ENCODE assay signal across 12 cellular contexts in the genomic region with DNA sequence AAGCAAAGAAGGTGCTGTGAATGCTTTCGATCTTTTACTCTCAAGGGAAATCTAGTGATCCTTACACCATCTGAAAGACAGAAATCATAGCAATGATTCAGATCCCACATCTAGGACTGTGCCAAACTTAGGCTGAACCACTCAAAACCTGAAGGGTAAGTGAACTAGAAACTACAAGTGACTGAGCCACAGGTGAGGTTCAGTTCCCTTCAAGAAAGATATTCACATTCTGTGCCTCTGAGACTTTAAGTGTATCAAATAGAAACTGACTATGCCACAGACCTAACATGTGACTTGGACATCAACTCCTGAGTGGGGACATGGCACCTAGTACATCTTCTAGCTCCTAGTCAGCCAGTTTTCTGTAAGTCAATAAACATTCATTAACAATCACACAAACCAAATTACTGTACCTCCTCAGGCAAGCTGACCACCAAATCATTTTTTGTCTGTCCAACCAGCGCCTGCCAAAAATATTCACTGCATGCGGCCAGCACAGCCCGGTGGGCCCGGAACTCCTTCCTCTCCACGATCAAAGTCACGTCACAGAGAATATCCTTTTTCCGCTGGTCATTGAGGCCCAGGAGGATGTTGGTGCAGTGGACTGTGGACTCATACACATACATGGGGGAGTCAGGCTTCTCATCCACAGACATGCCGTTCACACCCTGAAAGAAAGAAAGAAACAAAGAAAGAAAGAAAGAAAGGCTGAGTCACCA.
DNase-seq lines count a peak whose midpoint lies in the region; ATAC-seq lines count a peak whose summit lies in the region.
"Had no signal": no experiment of that assay in that cellular context is flagged by ENCODE, and none has a peak within 500 bp of the region (broad histone marks: within the 10 kb centered on the region; RNA-seq: fewer than 3 reads in every experiment).

No MANE protein-coding gene starts in this region.

- CTCF ChIA-PET in activated CD8-positive, alpha-beta T cell treated with anti-CD3 and anti-CD28 coated beads, Interleukin-2, amount 10 ng/mL, durations not matched to agents 7 days and 5 days (lab: Charles Lee), result interaction anchor here (1.0 to 1.6 kb wide), 5 partner anchors 9 to 68 kb away, joined by 3 to 6 read pairs (median 4); no protein-coding TSS in a partner anchor

- H4K8ac ChIP-seq in mesenchymal stem cell (ENCODE audit: low read length), result no peak overlapping the region

- no peak overlapping the region for H3K4ac ChIP-seq in mesenchymal stem cell (ENCODE audit: low read depth in 1 of 2, low read length in 2 of 2)

- no peak overlapping the region for H4K91ac ChIP-seq in mesenchymal stem cell (ENCODE audit: low read length)

- no peaks in the 10 kb centered on the region for H3K4me1 ChIP-seq in mesenchymal stem cell (ENCODE audit: control insufficient read depth, insufficient read depth, low read depth, low read length)

- no peak overlapping the region for H2BK12ac ChIP-seq in mesenchymal stem cell (ENCODE audit: low read length in 2 of 2)

- H3K4me2 ChIP-seq in mesenchymal stem cell (ENCODE audit: low read length, poor library complexity, severe bottlenecking), result no peak overlapping the region

- peak overlapping the region in 1 of 2 experiments; percentile 16 for H3K18ac ChIP-seq in mesenchymal stem cell (ENCODE audit: low read depth in 1 of 2, low read length in 2 of 2)

- H3K27me3 ChIP-seq in mesenchymal stem cell (ENCODE audit: control insufficient read depth in 1 of 2, insufficient read depth in 1 of 2, low read length in 2 of 2), result no peaks in the 10 kb centered on the region

- POLR2A ChIA-PET in activated CD8-positive, alpha-beta T cell treated with anti-CD3 and anti-CD28 coated beads, Interleukin-2, amount 10 ng/mL, durations not matched to agents 7 days and 5 days (lab: Charles Lee), result interaction anchor here (1.4 kb wide), 1 partner anchor 72 kb away, joined by 3 read pairs; no protein-coding TSS in a partner anchor

- H3K4me3 ChIP-seq in mesenchymal stem cell (ENCODE audit: insufficient read depth in 1 of 2, low read depth in 1 of 2, low read length in 2 of 2), result no peak overlapping the region

- no peaks in the 10 kb centered on the region for H3K36me3 ChIP-seq in mesenchymal stem cell (ENCODE audit: control insufficient read depth in 1 of 2, insufficient read depth in 2 of 2, low read depth in 1 of 2, low read length in 2 of 2)

- peak; percentile 51 for DNase-seq in activated T-cell treated with anti-CD3 and anti-CD28 coated beads, Interleukin-2, amount 50 U/mL, for 24 hours
- DNase-seq in activated T-cell treated with anti-CD3 and anti-CD28 coated beads for 4 hours, result no peak
- DNase-seq in activated CD8-positive, alpha-beta T cell treated with anti-CD3 and anti-CD28 coated beads, Interleukin-2, amount 10 ng/mL, durations not matched to agents 7 days and 5 days, result no peak
- DNase-seq in stimulated activated effector memory CD8-positive, alpha-beta T cell treated with anti-CD3 and anti-CD28 coated beads, Interleukin-12 subunit alpha, Interleukin-12 subunit beta, amount 100 ng/mL, for 72 hours (ENCODE audit: low spot score in 2 of 2), result peak in 1 of 2 donors; percentile 62
- DNase-seq in DMS79 treated with DMSO at 0.1 percent for 48 hours (lab: John Stamatoyannopoulos, UW), result no peak
- DNase-seq in mesenchymal stem cell, result no peak
- no peak for DNase-seq in DMS 273 (lab: John Stamatoyannopoulos, UW; ENCODE audit: unreplicated experiment)
- DNase-seq: activated gamma-delta T cell treated with Interleukin-2 at 50 U/mL for 16 hours, kidney, NCI-H1105 treated with DMSO at 0.1 percent for 48 hours, SHP77 treated with DMSO at 0.1 percent for 48 hours had no signal

- no peak overlapping the region for H3K9ac ChIP-seq in mesenchymal stem cell (ENCODE audit: low read length)

- H3K4me3 Mint-ChIP-seq in activated T-cell treated with anti-CD3 and anti-CD28 coated beads, Interleukin-2, amount 50 U/mL, for 24 hours, result peak overlapping the region; percentile 55
- no peak overlapping the region for H3K4me3 Mint-ChIP-seq in activated CD8-positive, alpha-beta T cell treated with anti-CD3 and anti-CD28 coated beads, Interleukin-2, amount 10 ng/mL, durations not matched to agents 7 days and 5 days
- peak overlapping the region; percentile 33 for H3K4me3 Mint-ChIP-seq in stimulated activated effector memory CD8-positive, alpha-beta T cell treated with anti-CD3 and anti-CD28 coated beads, Interleukin-12 subunit alpha, Interleukin-12 subunit beta, amount 100 ng/mL, for 72 hours

- no peak overlapping the region for H2AFZ ChIP-seq in mesenchymal stem cell (ENCODE audit: low read depth, low read length)

- H3K79me1 ChIP-seq in mesenchymal stem cell (replicated peaks; ENCODE audit: low read length, poor library complexity, severe bottlenecking), result no peaks in the 10 kb centered on the region

- H3K27ac ChIP-seq in mesenchymal stem cell (ENCODE audit: low read length, poor library complexity, severe bottlenecking), result no peak overlapping the region

- no peaks in the 10 kb centered on the region for H3K9me3 ChIP-seq in mesenchymal stem cell (ENCODE audit: control insufficient read depth, low read length)

- H3K27ac Mint-ChIP-seq in activated T-cell treated with anti-CD3 and anti-CD28 coated beads, Interleukin-2, amount 50 U/mL, for 24 hours, result peak overlapping the region; percentile 98
- peak overlapping the region; percentile 64 for H3K27ac Mint-ChIP-seq in activated CD8-positive, alpha-beta T cell treated with anti-CD3 and anti-CD28 coated beads, Interleukin-2, amount 10 ng/mL, durations not matched to agents 7 days and 5 days
- H3K27ac Mint-ChIP-seq in stimulated activated effector memory CD8-positive, alpha-beta T cell treated with anti-CD3 and anti-CD28 coated beads, Interleukin-12 subunit alpha, Interleukin-12 subunit beta, amount 100 ng/mL, for 72 hours, result peak overlapping the region; percentile 76

- 98% methylated on average over 9 of the region's 9 CpGs for WGBS in mesenchymal stem cell

- no peak overlapping the region for H3K23ac ChIP-seq in mesenchymal stem cell (ENCODE audit: low read length in 2 of 2)

- no peak overlapping the region for H2BK120ac ChIP-seq in mesenchymal stem cell (ENCODE audit: low read depth, low read length)

- peaks cover 59% of the 10 kb centered on the region for H3K4me1 Mint-ChIP-seq in activated T-cell treated with anti-CD3 and anti-CD28 coated beads, Interleukin-2, amount 50 U/mL, for 24 hours (ENCODE audit: low read depth)
- peaks cover 34% of the 10 kb centered on the region for H3K4me1 Mint-ChIP-seq in activated CD8-positive, alpha-beta T cell treated with anti-CD3 and anti-CD28 coated beads, Interleukin-2, amount 10 ng/mL, durations not matched to agents 7 days and 5 days (ENCODE audit: low read depth)
- H3K4me1 Mint-ChIP-seq in stimulated activated effector memory CD8-positive, alpha-beta T cell treated with anti-CD3 and anti-CD28 coated beads, Interleukin-12 subunit alpha, Interleukin-12 subunit beta, amount 100 ng/mL, for 72 hours, result peaks cover 27% of the 10 kb centered on the region

- peak; percentile 65 for ATAC-seq in HG02885 (IDR thresholded peaks at IDR 0.05; ENCODE audit: poor library complexity, unreplicated experiment)
- peak; percentile 34 for ATAC-seq in activated CD8-positive, alpha-beta T cell treated with anti-CD3 and anti-CD28 coated beads, Interleukin-2, amount 10 ng/mL, durations not matched to agents 7 days and 5 days
- ATAC-seq in stimulated activated effector memory CD8-positive, alpha-beta T cell treated with anti-CD3 and anti-CD28 coated beads, Interleukin-12 subunit alpha, Interleukin-12 subunit beta, amount 100 ng/mL, for 72 hours, result peak; percentile 90

- H3K14ac ChIP-seq in mesenchymal stem cell (ENCODE audit: low read length in 2 of 2), result no peak overlapping the region

- no peaks in the 10 kb centered on the region for H3K9me3 Mint-ChIP-seq in activated T-cell treated with anti-CD3 and anti-CD28 coated beads, Interleukin-2, amount 50 U/mL, for 24 hours
- no peaks in the 10 kb centered on the region for H3K9me3 Mint-ChIP-seq in activated CD8-positive, alpha-beta T cell treated with anti-CD3 and anti-CD28 coated beads, Interleukin-2, amount 10 ng/mL, durations not matched to agents 7 days and 5 days (ENCODE audit: insufficient read depth)
- H3K9me3 Mint-ChIP-seq in stimulated activated effector memory CD8-positive, alpha-beta T cell treated with anti-CD3 and anti-CD28 coated beads, Interleukin-12 subunit alpha, Interleukin-12 subunit beta, amount 100 ng/mL, for 72 hours, result no peaks in the 10 kb centered on the region

- no peak overlapping the region for H2BK15ac ChIP-seq in mesenchymal stem cell (ENCODE audit: low read depth, poor library complexity, severe bottlenecking)

- no peak overlapping the region for H2AK5ac ChIP-seq in mesenchymal stem cell (ENCODE audit: low read length, severe bottlenecking)

- peaks cover 59% of the 10 kb centered on the region for H3K36me3 Mint-ChIP-seq in activated T-cell treated with anti-CD3 and anti-CD28 coated beads, Interleukin-2, amount 50 U/mL, for 24 hours (ENCODE audit: low read depth)
- peaks cover 49% of the 10 kb centered on the region for H3K36me3 Mint-ChIP-seq in activated CD8-positive, alpha-beta T cell treated with anti-CD3 and anti-CD28 coated beads, Interleukin-2, amount 10 ng/mL, durations not matched to agents 7 days and 5 days (ENCODE audit: low read depth)
- H3K36me3 Mint-ChIP-seq in stimulated activated effector memory CD8-positive, alpha-beta T cell treated with anti-CD3 and anti-CD28 coated beads, Interleukin-12 subunit alpha, Interleukin-12 subunit beta, amount 100 ng/mL, for 72 hours, result peaks cover 56% of the 10 kb centered on the region

- no peaks in the 10 kb centered on the region for H3K27me3 Mint-ChIP-seq in activated T-cell treated with anti-CD3 and anti-CD28 coated beads, Interleukin-2, amount 50 U/mL, for 24 hours
- H3K27me3 Mint-ChIP-seq in activated CD8-positive, alpha-beta T cell treated with anti-CD3 and anti-CD28 coated beads, Interleukin-2, amount 10 ng/mL, durations not matched to agents 7 days and 5 days (ENCODE audit: low read depth), result no peaks in the 10 kb centered on the region

- H2BK5ac ChIP-seq in mesenchymal stem cell (ENCODE audit: low read depth, low read length, poor library complexity, severe bottlenecking), result no peak overlapping the region

Comparison
In these comparisons a context has a peak if more than half of its experiments do, and no peak if none do; other contexts are left out.
1. ATAC-seq: peak in every context shown above with its lines; median percentile 90 in stimulated activated effector memory CD8-positive, alpha-beta T cell treated with anti-CD3 and anti-CD28 coated beads, Interleukin-12 subunit alpha, Interleukin-12 subunit beta, amount 100 ng/mL, for 72 hours; 65 in HG02885; 34 in activated CD8-positive, alpha-beta T cell treated with anti-CD3 and anti-CD28 coated beads, Interleukin-2, amount 10 ng/mL, durations not matched to agents 7 days and 5 days.